ENCODE assay signal across 22 cellular contexts in the genomic region with DNA sequence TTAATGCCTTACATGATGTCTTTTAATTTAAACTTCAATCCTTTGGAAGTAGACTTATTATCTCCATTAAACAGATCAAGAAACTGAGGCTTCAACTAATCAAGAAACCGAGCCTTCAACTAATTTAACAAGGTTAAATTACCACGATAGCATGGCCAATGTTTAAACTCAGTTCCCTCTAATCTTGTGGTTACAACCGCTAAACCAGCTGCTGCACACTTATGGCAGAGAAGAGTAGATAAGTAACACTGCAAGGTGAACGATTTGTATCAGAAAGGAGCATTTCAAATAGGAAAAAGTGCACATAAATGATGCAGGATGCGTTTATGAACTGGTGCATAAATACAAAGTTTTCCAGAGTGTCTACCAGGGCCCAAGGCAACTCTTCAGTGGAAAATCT.
"Had no signal": no experiment of that assay in that cellular context is flagged by ENCODE, and none has a peak within 500 bp of the region (broad histone marks: within the 10 kb centered on the region; RNA-seq: fewer than 3 reads in every experiment).

No MANE protein-coding gene starts in this region.

- H3K36me3 ChIP-seq: esophagus squamous epithelium, gastroesophageal sphincter, left lung, lower lobe of right lung, neural progenitor cell, right lobe of liver, spleen, tibial artery, upper lobe of left lung, uterus had no signal

- H3K4me3 ChIP-seq: esophagus squamous epithelium, gastroesophageal sphincter, left lung, lower lobe of right lung, neural progenitor cell, psoas muscle, right lobe of liver, spleen, tibial artery, upper lobe of left lung, uterus had no signal

- H3K79me2 ChIP-seq: parathyroid adenoma had no signal

- ATAC-seq: gastroesophageal sphincter; left lung; lower lobe of right lung; natural killer cell; psoas muscle; right lobe of liver; stimulated activated memory B cell treated with anti-CD40 and anti-IgM and Interleukin-4, amounts not matched to agents 10 μg/mL and 1 μg/mL and 100 μg/mL, for 72 hours had no signal

- H3K27ac ChIP-seq: esophagus squamous epithelium, gastroesophageal sphincter, left lung, lower lobe of right lung, neural progenitor cell, parathyroid adenoma, psoas muscle, right lobe of liver, spleen, tibial artery, upper lobe of left lung, uterus had no signal

- H3K9me3 ChIP-seq: esophagus squamous epithelium, gastroesophageal sphincter, left lung, lower lobe of right lung, psoas muscle, right lobe of liver, spleen, tibial artery, upper lobe of left lung, uterus had no signal

- H3K4me2 ChIP-seq: neural progenitor cell had no signal

- DNase-seq: esophagus squamous epithelium; foreskin fibroblast; glutamatergic neuron; islet precursor cell; left lung; lower lobe of right lung; natural killer cell; occipital lobe; psoas muscle; retina; right lobe of liver; spleen; stimulated activated CD4-positive, alpha-beta T cell treated with anti-CD3 and anti-CD28 coated beads, Interleukin-15, amount 100 ng/mL, for 24 hours; stimulated activated CD4-positive, alpha-beta T cell treated with anti-CD3 and anti-CD28 coated beads, Interleukin-1b, Interleukin-23, amount 100 ng/mL, for 48 hours; stimulated activated CD4-positive, alpha-beta T cell treated with anti-CD3 and anti-CD28 coated beads, Interleukin-4, amount 100 ng/mL, for 24 hours; tibial artery; upper lobe of left lung; uterus had no signal

- H3K4me1 ChIP-seq: esophagus squamous epithelium, gastroesophageal sphincter, left lung, lower lobe of right lung, parathyroid adenoma, psoas muscle, right lobe of liver, spleen, tibial artery, upper lobe of left lung, uterus had no signal

- H3K27me3 ChIP-seq: esophagus squamous epithelium, gastroesophageal sphincter, left lung, neural progenitor cell, right lobe of liver, spleen, tibial artery, upper lobe of left lung, uterus had no signal

- H2AFZ ChIP-seq: neural progenitor cell, parathyroid adenoma had no signal

- H3K9ac ChIP-seq: neural progenitor cell, parathyroid adenoma had no signal
